Comparison of ENCODE assay signal across 15 cellular contexts in genomic region chr14:95222151-95222631, GRCh38.
DNase-seq lines count a peak whose midpoint lies in the region; ATAC-seq and TF ChIP-seq lines count a peak whose summit lies in the region.
"Had no signal": no experiment of that assay in that cellular context is flagged by ENCODE, and none has a peak within 500 bp of the region (broad histone marks: within the 10 kb centered on the region; RNA-seq: fewer than 3 reads in every experiment).

No MANE protein-coding gene starts in this region.

- H3K9me3 ChIP-seq in H9 (ENCODE audit: control insufficient read depth, low read depth, low read length) = no peaks in the 10 kb centered on the region
- H3K9me3 ChIP-seq in CD4-positive, alpha-beta memory T cell (ENCODE audit: control insufficient read depth in 1 of 2, low read length in 2 of 2) = no peaks in the 10 kb centered on the region

- no peak overlapping the region for H4K5ac ChIP-seq in H9 (ENCODE audit: insufficient read length, low read depth, low read length)

- no peaks in the 10 kb centered on the region for H3K23me2 ChIP-seq in H9 (ENCODE audit: insufficient read length, low read depth, low read length, poor library complexity, severe bottlenecking)

- no peak overlapping the region for H2AK5ac ChIP-seq in H9 (ENCODE audit: insufficient read length, low read length)

- no peak overlapping the region for H4K91ac ChIP-seq in H9 (ENCODE audit: insufficient read length, low read depth, low read length)

- H3K36me3 Mint-ChIP-seq in H9 (ENCODE audit: insufficient read depth in 1 of 3, low read depth in 3 of 3) = no peaks in the 10 kb centered on the region; a peak in 1 of 7 replicates
- no peaks in the 10 kb centered on the region for H3K36me3 Mint-ChIP-seq in CD4-positive, alpha-beta memory T cell
- H3K36me3 Mint-ChIP-seq: activated naive CD4-positive, alpha-beta T cell treated with anti-CD3 and anti-CD28 coated beads, Interleukin-2, amount 10 ng/mL, durations not matched to agents 7 days and 5 days; stimulated activated effector memory CD8-positive, alpha-beta T cell treated with anti-CD3 and anti-CD28 coated beads, Interleukin-12 subunit alpha, Interleukin-12 subunit beta, amount 100 ng/mL, for 72 hours had no signal

- H4K8ac ChIP-seq in H9 (replicated peaks; ENCODE audit: insufficient read length, low read depth, low read length) = no peak overlapping the region

- H3K27me3 Mint-ChIP-seq in H9 (ENCODE audit: low read depth) = peaks cover 45% of the 10 kb centered on the region
- H3K27me3 Mint-ChIP-seq in CD4-positive, alpha-beta memory T cell = peaks cover 1 to 5% of the 10 kb centered on the region in 2 donors

- TF ChIP-seq CTCF in H9 (conservative IDR thresholded peaks at IDR 0.05) (no peak), astrocyte of the spinal cord (IDR thresholded peaks at IDR 0.05; ENCODE audit: low read depth, low read length) (no peak)

- no peaks in the 10 kb centered on the region for H3K27me3 ChIP-seq in H9 (ENCODE audit: insufficient read depth, low read length)
- H3K27me3 ChIP-seq in CD4-positive, alpha-beta memory T cell (ENCODE audit: insufficient read depth, low read length) = no peaks in the 10 kb centered on the region

- H3K36me3 ChIP-seq in CD4-positive, alpha-beta memory T cell (ENCODE audit: insufficient read depth, low read length) = no peaks in the 10 kb centered on the region
- H3K36me3 ChIP-seq: neural progenitor cell had no signal

- H2AFZ ChIP-seq in H9 (ENCODE audit: low read length) = no peak overlapping the region
- H2AFZ ChIP-seq: neural progenitor cell had no signal

- in situ Hi-C loops in astrocyte of the spinal cord (cut with HindIII; ENCODE audit: low sequenced_read_pairs) = no loop called here

- H3K79me2 ChIP-seq in H9 (ENCODE audit: insufficient read depth, low read length) = no peaks in the 10 kb centered on the region

- H2BK12ac ChIP-seq in H9 (ENCODE audit: insufficient read length, low read depth, low read length) = no peak overlapping the region

- no peaks in the 10 kb centered on the region for H3K79me1 ChIP-seq in H9 (ENCODE audit: insufficient read depth, low read depth, low read length, poor library complexity, severe bottlenecking)

- 0 out of 2 replicates have a peak overlapping the region, but pooled peaks have one; percentile 4 for H3K14ac ChIP-seq in H9 (ENCODE audit: insufficient read depth, low read length)

- no peak overlapping the region for H2BK20ac ChIP-seq in H9 (ENCODE audit: low read depth, low read length, poor library complexity, severe bottlenecking)

- no peak overlapping the region for H3K4ac ChIP-seq in H9 (ENCODE audit: low read depth, low read length)

- no peak overlapping the region for H2BK120ac ChIP-seq in H9 (ENCODE audit: low read depth, low read length, poor library complexity, severe bottlenecking)

- peaks cover 12% of the 10 kb centered on the region for H3K4me1 ChIP-seq in H9 (ENCODE audit: insufficient read depth, low read length)
- H3K4me1 ChIP-seq in CD4-positive, alpha-beta memory T cell (ENCODE audit: insufficient read depth, low read length) = no peaks in the 10 kb centered on the region

- ATAC-seq in HG02973 (IDR thresholded peaks at IDR 0.05; ENCODE audit: unreplicated experiment) (no peak), left colon (no peak)
- ATAC-seq: stimulated activated effector memory CD8-positive, alpha-beta T cell treated with anti-CD3 and anti-CD28 coated beads, Interleukin-12 subunit alpha, Interleukin-12 subunit beta, amount 100 ng/mL, for 72 hours had no signal

- no peak overlapping the region for H3K18ac ChIP-seq in H9 (ENCODE audit: insufficient read length, low read depth, low read length)

- CTCF ChIA-PET in CD4-positive, alpha-beta memory T cell (lab: Charles Lee; ENCODE audit: partially characterized antibody) = no interaction called here

- H3K4me3 ChIP-seq in astrocyte of the spinal cord (ENCODE audit: low read depth, low read length) (no peak overlapping the region), skeletal muscle cell (ENCODE audit: low read depth, low read length) (no peak overlapping the region)
- H3K4me3 ChIP-seq in CD4-positive, alpha-beta memory T cell (ENCODE audit: low read length in 2 of 2) = no peak overlapping the region
- H3K4me3 ChIP-seq: neural progenitor cell had no signal

- H3K23ac ChIP-seq in H9 (ENCODE audit: insufficient read length, low read depth, low read length) = no peak overlapping the region

- no peak overlapping the region for H3K9ac ChIP-seq in H9 (ENCODE audit: extremely low read depth, insufficient read length, low read length)
- H3K9ac ChIP-seq: neural progenitor cell had no signal

- H2BK15ac ChIP-seq in H9 (ENCODE audit: low read depth, low read length) = no peak overlapping the region

- H3K9me3 Mint-ChIP-seq in H9 = no peaks in the 10 kb centered on the region
- H3K9me3 Mint-ChIP-seq in CD4-positive, alpha-beta memory T cell = no peaks in the 10 kb centered on the region
- H3K9me3 Mint-ChIP-seq: activated naive CD4-positive, alpha-beta T cell treated with anti-CD3 and anti-CD28 coated beads, Interleukin-2, amount 10 ng/mL, durations not matched to agents 7 days and 5 days; neural progenitor cell; stimulated activated effector memory CD8-positive, alpha-beta T cell treated with anti-CD3 and anti-CD28 coated beads, Interleukin-12 subunit alpha, Interleukin-12 subunit beta, amount 100 ng/mL, for 72 hours had no signal

- no peak overlapping the region for H2BK5ac ChIP-seq in H9 (ENCODE audit: insufficient read length, low read length)

- no peak overlapping the region for H3K27ac ChIP-seq in H9 (ENCODE audit: insufficient read length, low read depth, low read length)
- H3K27ac ChIP-seq in CD4-positive, alpha-beta memory T cell (ENCODE audit: low read depth, low read length) = no peak overlapping the region
- H3K27ac ChIP-seq: neural progenitor cell had no signal

- no peak overlapping the region for H3K4me3 Mint-ChIP-seq in H9
- H3K4me3 Mint-ChIP-seq in CD4-positive, alpha-beta memory T cell = no peak overlapping the region
- H3K4me3 Mint-ChIP-seq: activated naive CD4-positive, alpha-beta T cell treated with anti-CD3 and anti-CD28 coated beads, Interleukin-2, amount 10 ng/mL, durations not matched to agents 7 days and 5 days; neural progenitor cell; stimulated activated effector memory CD8-positive, alpha-beta T cell treated with anti-CD3 and anti-CD28 coated beads, Interleukin-12 subunit alpha, Interleukin-12 subunit beta, amount 100 ng/mL, for 72 hours had no signal

- no peak overlapping the region for H3K56ac ChIP-seq in H9 (ENCODE audit: insufficient read length, low read depth, low read length)

- intact Hi-C loops in left colon (cut with DNase I, micrococcal nuclease) = no loop called here
- intact Hi-C loops in CD4-positive, alpha-beta memory T cell (cut with micrococcal nuclease) = no loop called here

- peaks cover 2% of the 10 kb centered on the region for H4K20me1 ChIP-seq in H9 (ENCODE audit: control insufficient read depth, insufficient read depth, insufficient read length)

- H3K4me1 Mint-ChIP-seq in H9 = peaks cover 53 to 56% of the 10 kb centered on the region in 2 experiments
- no peaks in the 10 kb centered on the region for H3K4me1 Mint-ChIP-seq in CD4-positive, alpha-beta memory T cell
- H3K4me1 Mint-ChIP-seq: activated naive CD4-positive, alpha-beta T cell treated with anti-CD3 and anti-CD28 coated beads, Interleukin-2, amount 10 ng/mL, durations not matched to agents 7 days and 5 days; stimulated activated effector memory CD8-positive, alpha-beta T cell treated with anti-CD3 and anti-CD28 coated beads, Interleukin-12 subunit alpha, Interleukin-12 subunit beta, amount 100 ng/mL, for 72 hours had no signal

- peak overlapping the region in 1 of 3 experiments; percentile 41; a peak in 1 of 7 replicates for H3K27ac Mint-ChIP-seq in H9
- no peak overlapping the region for H3K27ac Mint-ChIP-seq in CD4-positive, alpha-beta memory T cell
- H3K27ac Mint-ChIP-seq: activated naive CD4-positive, alpha-beta T cell treated with anti-CD3 and anti-CD28 coated beads, Interleukin-2, amount 10 ng/mL, durations not matched to agents 7 days and 5 days; neural progenitor cell; stimulated activated effector memory CD8-positive, alpha-beta T cell treated with anti-CD3 and anti-CD28 coated beads, Interleukin-12 subunit alpha, Interleukin-12 subunit beta, amount 100 ng/mL, for 72 hours had no signal

- no CpG with 5 or more reads among the region's 10 CpGs for WGBS in H9 (ENCODE audit: extremely low coverage, insufficient read length, low lambda C conversion rate)

- peak; percentile 52 for DNase-seq in H9
- DNase-seq in astrocyte of the spinal cord (ENCODE audit: low read depth, low spot score) = peak; percentile 66
- DNase-seq in kidney glomerular epithelial cell (lab: John Stamatoyannopoulos, UW) = peak; percentile 94
- DNase-seq in skeletal muscle cell (ENCODE audit: low read depth) = peak; percentile 79
- no peak for DNase-seq in left colon
- no peak for DNase-seq in GF-D8 (lab: John Stamatoyannopoulos, UW)
- no peak for DNase-seq in CD4-positive, alpha-beta memory T cell
- DNase-seq: activated CD8-positive, alpha-beta memory T cell treated with anti-CD3 and anti-CD28 coated beads for 24 hours; activated naive CD4-positive, alpha-beta T cell treated with anti-CD3 and anti-CD28 coated beads, Interleukin-2, amount 10 ng/mL, durations not matched to agents 7 days and 5 days; KBM-7; NCI-H2029; T-helper 9 cell had no signal

- H3K4me2 ChIP-seq in H9 (ENCODE audit: insufficient read depth, insufficient read length, low read length) = no peak overlapping the region
- H3K4me2 ChIP-seq: neural progenitor cell had no signal

- H3T11ph ChIP-seq in H9 (ENCODE audit: low read length) = no peak overlapping the region

- POLR2A ChIA-PET in CD4-positive, alpha-beta memory T cell (lab: Charles Lee; ENCODE audit: partially characterized antibody) = no interaction called here

Comparison
In these comparisons a context has a peak if more than half of its experiments do, and no peak if none do; other contexts are left out.
1. DNase-seq: peak in H9 (single experiment), astrocyte of the spinal cord (single experiment), kidney glomerular epithelial cell (single experiment) and skeletal muscle cell (single experiment); none in left colon (0 of 2), GF-D8 (single experiment) and CD4-positive, alpha-beta memory T cell (0 of 5).